In genomic region chr16:56990407-56991286, GRCh38 we compare ENCODE assay signal across 8 cellular contexts. TPM values are rescaled to one million over a fixed set of nuclear protein-coding genes. Genes with fewer than 3 reads are reported as not detected.
A peak's percentile ranks its signal among the peaks of the same experiment; 100 is the strongest.
DNase-seq lines count a peak whose midpoint lies in the region; ATAC-seq, FAIRE-seq and TF ChIP-seq lines count a peak whose summit lies in the region.

No MANE protein-coding gene starts in this region.

- H3K4me1 ChIP-seq in kidney (ENCODE audit: control insufficient read depth in 1 of 2, insufficient read depth in 1 of 2, low read depth in 1 of 2, low read length in 2 of 2) (peaks cover 7 to 25% of the 10 kb centered on the region in 2 donors), thymus (ENCODE audit: control insufficient read depth, insufficient read depth, low read length) (peaks cover 2% of the 10 kb centered on the region)

- no peak for ATAC-seq in activated CD8-positive, alpha-beta memory T cell treated with anti-CD3 and anti-CD28 coated beads, Interleukin-2, amount 10 ng/mL, durations not matched to agents 7 days and 5 days
- no peak for ATAC-seq in GM21576 (IDR thresholded peaks at IDR 0.05; ENCODE audit: unreplicated experiment)

- no peaks in the 10 kb centered on the region for H3K27me3 ChIP-seq in thymus (ENCODE audit: control insufficient read depth, insufficient read depth)

- H3K4me1 Mint-ChIP-seq in activated CD8-positive, alpha-beta memory T cell treated with anti-CD3 and anti-CD28 coated beads, Interleukin-2, amount 10 ng/mL, durations not matched to agents 7 days and 5 days: peaks cover 61% of the 10 kb centered on the region
- peaks cover 79% of the 10 kb centered on the region for H3K4me1 Mint-ChIP-seq in activated T-helper 1 cell treated with anti-CD3 and anti-CD28 coated beads, Interleukin-12 subunit alpha, Interleukin-12 subunit beta, Interleukin-2, Interleukin-4 antibody, amounts not matched to agents 30 ng/mL and 10 ng/mL and 1 ng/mL, durations not matched to agents 14 hours and 24 hours and 36 hours (ENCODE audit: low read depth)
- peaks cover 20% of the 10 kb centered on the region for H3K4me1 Mint-ChIP-seq in chondrocyte (ENCODE audit: low read depth)

- no peaks in the 10 kb centered on the region for H3K27me3 Mint-ChIP-seq in activated CD8-positive, alpha-beta memory T cell treated with anti-CD3 and anti-CD28 coated beads, Interleukin-2, amount 10 ng/mL, durations not matched to agents 7 days and 5 days
- H3K27me3 Mint-ChIP-seq in activated T-helper 1 cell treated with anti-CD3 and anti-CD28 coated beads, Interleukin-12 subunit alpha, Interleukin-12 subunit beta, Interleukin-2, Interleukin-4 antibody, amounts not matched to agents 30 ng/mL and 10 ng/mL and 1 ng/mL, durations not matched to agents 14 hours and 24 hours and 36 hours (ENCODE audit: insufficient read depth): no peaks in the 10 kb centered on the region
- no peaks in the 10 kb centered on the region for H3K27me3 Mint-ChIP-seq in chondrocyte (ENCODE audit: low read depth)

- H3K9me3 Mint-ChIP-seq in activated CD8-positive, alpha-beta memory T cell treated with anti-CD3 and anti-CD28 coated beads, Interleukin-2, amount 10 ng/mL, durations not matched to agents 7 days and 5 days (ENCODE audit: low read depth): no peaks in the 10 kb centered on the region
- no peaks in the 10 kb centered on the region for H3K9me3 Mint-ChIP-seq in activated T-helper 1 cell treated with anti-CD3 and anti-CD28 coated beads, Interleukin-12 subunit alpha, Interleukin-12 subunit beta, Interleukin-2, Interleukin-4 antibody, amounts not matched to agents 30 ng/mL and 10 ng/mL and 1 ng/mL, durations not matched to agents 14 hours and 24 hours and 36 hours
- no peaks in the 10 kb centered on the region for H3K9me3 Mint-ChIP-seq in chondrocyte (ENCODE audit: low read depth)

- peak overlapping the region; percentile 99 for H3K27ac Mint-ChIP-seq in activated CD8-positive, alpha-beta memory T cell treated with anti-CD3 and anti-CD28 coated beads, Interleukin-2, amount 10 ng/mL, durations not matched to agents 7 days and 5 days
- H3K27ac Mint-ChIP-seq in activated T-helper 1 cell treated with anti-CD3 and anti-CD28 coated beads, Interleukin-12 subunit alpha, Interleukin-12 subunit beta, Interleukin-2, Interleukin-4 antibody, amounts not matched to agents 30 ng/mL and 10 ng/mL and 1 ng/mL, durations not matched to agents 14 hours and 24 hours and 36 hours: peak overlapping the region; percentile 97
- no peak overlapping the region for H3K27ac Mint-ChIP-seq in chondrocyte (ENCODE audit: unreplicated experiment)

- TF ChIP-seq CTCF in kidney (IDR thresholded peaks at IDR 0.05; ENCODE audit: borderline replicate concordance, extremely low read depth, insufficient read depth) (no peak), chondrocyte (IDR thresholded peaks at IDR 0.05) (no peak)

- H3K4me3 Mint-ChIP-seq in activated CD8-positive, alpha-beta memory T cell treated with anti-CD3 and anti-CD28 coated beads, Interleukin-2, amount 10 ng/mL, durations not matched to agents 7 days and 5 days: peak overlapping the region; percentile 99
- H3K4me3 Mint-ChIP-seq in activated T-helper 1 cell treated with anti-CD3 and anti-CD28 coated beads, Interleukin-12 subunit alpha, Interleukin-12 subunit beta, Interleukin-2, Interleukin-4 antibody, amounts not matched to agents 30 ng/mL and 10 ng/mL and 1 ng/mL, durations not matched to agents 14 hours and 24 hours and 36 hours: peak overlapping the region; percentile 97
- H3K4me3 Mint-ChIP-seq in chondrocyte (ENCODE audit: unreplicated experiment): no peak overlapping the region

- H3K36me3 Mint-ChIP-seq in activated CD8-positive, alpha-beta memory T cell treated with anti-CD3 and anti-CD28 coated beads, Interleukin-2, amount 10 ng/mL, durations not matched to agents 7 days and 5 days: peaks cover 37% of the 10 kb centered on the region
- peaks cover 53% of the 10 kb centered on the region for H3K36me3 Mint-ChIP-seq in activated T-helper 1 cell treated with anti-CD3 and anti-CD28 coated beads, Interleukin-12 subunit alpha, Interleukin-12 subunit beta, Interleukin-2, Interleukin-4 antibody, amounts not matched to agents 30 ng/mL and 10 ng/mL and 1 ng/mL, durations not matched to agents 14 hours and 24 hours and 36 hours (ENCODE audit: low read depth)
- no peaks in the 10 kb centered on the region for H3K36me3 Mint-ChIP-seq in chondrocyte (ENCODE audit: low read depth)

- no peak for FAIRE-seq in kidney (lab: Jason Lieb, UNC)

- H3K9me3 ChIP-seq in kidney (ENCODE audit: control insufficient read depth in 1 of 2, low read length in 2 of 2) (no peaks in the 10 kb centered on the region), thymus (ENCODE audit: control insufficient read depth) (no peaks in the 10 kb centered on the region)

- intact Hi-C loops in activated T-helper 1 cell treated with anti-CD3 and anti-CD28 coated beads, Interleukin-12 subunit alpha, Interleukin-12 subunit beta, Interleukin-2, Interleukin-4 antibody, amounts not matched to agents 30 ng/mL and 10 ng/mL and 1 ng/mL, durations not matched to agents 14 hours and 24 hours and 36 hours (cut with micrococcal nuclease): loop anchor here (1.0 to 2.0 kb wide), 4 partner anchors 10 to 58 kb away; partner anchors contain the start of gene HERPUD1
- intact Hi-C loops in kidney (cut with DNase I): no loop called here

- no peak overlapping the region for H3K27ac ChIP-seq in kidney (ENCODE audit: low read depth in 2 of 2, low read length in 2 of 2)
- no peak overlapping the region for H3K27ac ChIP-seq in thymus (ENCODE audit: low read depth)

- no peak overlapping the region for H3K9ac ChIP-seq in kidney (ENCODE audit: low read length in 2 of 2)

- H3K4me3 ChIP-seq in kidney (ENCODE audit: low read length in 2 of 2): peak overlapping the region; percentile 74 to 82
- H3K4me3 ChIP-seq in thymus (ENCODE audit: low read length): peak overlapping the region; percentile 66

- DNase-seq in activated CD8-positive, alpha-beta memory T cell treated with anti-CD3 and anti-CD28 coated beads, Interleukin-2, amount 10 ng/mL, durations not matched to agents 7 days and 5 days: no peak
- no peak for DNase-seq in activated CD8-positive, alpha-beta memory T cell treated with anti-CD3 and anti-CD28 coated beads, Interleukin-2, amount 50 U/mL, for 48 hours
- DNase-seq in activated T-helper 1 cell treated with anti-CD3 and anti-CD28 coated beads, Interleukin-12 subunit alpha, Interleukin-12 subunit beta, Interleukin-2, Interleukin-4 antibody, amounts not matched to agents 30 ng/mL and 10 ng/mL and 1 ng/mL, durations not matched to agents 14 hours and 24 hours and 36 hours (ENCODE audit: low spot score): no peak
- DNase-seq in kidney (no peak), activated gamma-delta T cell treated with Interleukin-2 at 50 U/mL for 16 hours (no peak), chondrocyte (ENCODE audit: low spot score) (no peak)

- H3K36me3 ChIP-seq in kidney (ENCODE audit: control insufficient read depth in 1 of 2, insufficient read depth in 2 of 2, low read length in 2 of 2) (no peaks in the 10 kb centered on the region), thymus (ENCODE audit: control insufficient read depth, insufficient read depth) (no peaks in the 10 kb centered on the region)

- WGBS in thymus: 86% methylated on average over 16 of the region's 16 CpGs

- CTCF ChIA-PET in activated CD8-positive, alpha-beta memory T cell treated with anti-CD3 and anti-CD28 coated beads, Interleukin-2, amount 10 ng/mL, durations not matched to agents 7 days and 5 days (lab: Charles Lee): interaction anchor here (0.7 to 8.7 kb wide), 5 partner anchors 14 to 93 kb away, joined by 3 to 75 read pairs (median 6); no protein-coding TSS in a partner anchor

RNA-seq across cellular contexts. Expression of gene NLRC5, which starts 1.3 kb away (rescaled TPM):
- 100 to 1,000 TPM; 156 to 287 TPM for total RNA-seq in activated CD8-positive, alpha-beta memory T cell treated with anti-CD3 and anti-CD28 coated beads, Interleukin-2, amount 10 ng/mL, durations not matched to agents 7 days and 5 days
- total RNA-seq in activated T-helper 1 cell treated with anti-CD3 and anti-CD28 coated beads, Interleukin-12 subunit alpha, Interleukin-12 subunit beta, Interleukin-2, Interleukin-4 antibody, amounts not matched to agents 30 ng/mL and 10 ng/mL and 1 ng/mL, durations not matched to agents 14 hours and 24 hours and 36 hours: 164 and 175 TPM in 2 replicates
- total RNA-seq in kidney: 55.6 TPM
- 7.1 TPM for polyA plus RNA-seq in kidney (ENCODE audit: insufficient read depth, low read depth, low replicate concordance)
- 63.9 TPM for polyA plus RNA-seq in thymus
- total RNA-seq in chondrocyte: 6.3 to 10.7 TPM (median 6.6 TPM) in 3 replicates

RNA-seq across cellular contexts. Expression of gene CETP, which starts 28.9 kb away (rescaled TPM):
- total RNA-seq in activated CD8-positive, alpha-beta memory T cell treated with anti-CD3 and anti-CD28 coated beads, Interleukin-2, amount 10 ng/mL, durations not matched to agents 7 days and 5 days: not detected
- total RNA-seq in activated T-helper 1 cell treated with anti-CD3 and anti-CD28 coated beads, Interleukin-12 subunit alpha, Interleukin-12 subunit beta, Interleukin-2, Interleukin-4 antibody, amounts not matched to agents 30 ng/mL and 10 ng/mL and 1 ng/mL, durations not matched to agents 14 hours and 24 hours and 36 hours: 0.23 and 0.24 TPM in 2 replicates
- total RNA-seq in kidney (1.3 TPM), chondrocyte (not detected in 3 replicates)
- polyA plus RNA-seq in kidney (ENCODE audit: insufficient read depth, low read depth, low replicate concordance) (2.1 TPM), thymus (1.8 TPM)

RNA-seq across cellular contexts. Expression of gene HERPUD1, which starts 58.7 kb away (rescaled TPM):
- total RNA-seq in activated CD8-positive, alpha-beta memory T cell treated with anti-CD3 and anti-CD28 coated beads, Interleukin-2, amount 10 ng/mL, durations not matched to agents 7 days and 5 days: 100 to 1,000 TPM; 127 to 149 TPM
- total RNA-seq in activated T-helper 1 cell treated with anti-CD3 and anti-CD28 coated beads, Interleukin-12 subunit alpha, Interleukin-12 subunit beta, Interleukin-2, Interleukin-4 antibody, amounts not matched to agents 30 ng/mL and 10 ng/mL and 1 ng/mL, durations not matched to agents 14 hours and 24 hours and 36 hours: 176 and 178 TPM in 2 replicates
- 209 TPM for total RNA-seq in kidney
- polyA plus RNA-seq in kidney (ENCODE audit: insufficient read depth, low read depth, low replicate concordance): 234 TPM
- polyA plus RNA-seq in thymus: 105 TPM
- 146 to 236 TPM (median 223 TPM) in 3 replicates for total RNA-seq in chondrocyte
